Comparison of ENCODE assay signal across 17 cellular contexts in genomic region chrX:11609109-11609508, GRCh38. TPM values are rescaled to one million over a fixed set of nuclear protein-coding genes. Genes with fewer than 3 reads are reported as not detected.
DNase-seq lines count a peak whose midpoint lies in the region; ATAC-seq lines count a peak whose summit lies in the region.
"Had no signal": no experiment of that assay in that cellular context is flagged by ENCODE, and none has a peak within 500 bp of the region (broad histone marks: within the 10 kb centered on the region; RNA-seq: fewer than 3 reads in every experiment).

No MANE protein-coding gene starts in this region.

- ATAC-seq in GM18502 (IDR thresholded peaks at IDR 0.05; ENCODE audit: poor library complexity, unreplicated experiment) (peak; percentile 78), GM19043 (IDR thresholded peaks at IDR 0.05; ENCODE audit: low read depth, unreplicated experiment) (peak; percentile 79), HG02623 (IDR thresholded peaks at IDR 0.05; ENCODE audit: unreplicated experiment) (peak; percentile 60), HG03354 (IDR thresholded peaks at IDR 0.05; ENCODE audit: poor library complexity, severe bottlenecking, unreplicated experiment) (peak; percentile 74)
- ATAC-seq: heart right ventricle; stimulated activated effector memory CD8-positive, alpha-beta T cell treated with anti-CD3 and anti-CD28 coated beads, Interleukin-12 subunit alpha, Interleukin-12 subunit beta, amount 100 ng/mL, for 72 hours had no signal

- DNase-seq in posterior vena cava (ENCODE audit: low spot score) (no peak), NCI-H526 treated with DMSO at 0.1 percent for 48 hours (lab: John Stamatoyannopoulos, UW) (no peak), kidney glomerular epithelial cell (lab: John Stamatoyannopoulos, UW) (no peak), NCI-H1105 (lab: John Stamatoyannopoulos, UW) (no peak)
- DNase-seq: activated CD4-positive, alpha-beta memory T cell treated with anti-CD3 and anti-CD28 coated beads for 36 hours; activated T-cell treated with anti-CD3 and anti-CD28 coated beads, Interleukin-2, amount 50 U/mL, for 1 hour; DMS 273 treated with DMSO at 0.1 percent for 48 hours; heart right ventricle; NCI-H510A treated with DMSO at 0.1 percent for 48 hours; nucleus accumbens; Right ventricle myocardium superior; WERI-Rb-1 had no signal

- intact Hi-C loops in posterior vena cava (cut with DNase I), result no loop called here

RNA-seq across cellular contexts. Expression of gene ARHGAP6, which starts 56.6 kb away (rescaled TPM):
- 10 to 100 TPM; 19.6 to 20.2 TPM for total RNA-seq in posterior vena cava
- total RNA-seq: activated CD4-positive, alpha-beta memory T cell treated with anti-CD3 and anti-CD28 coated beads for 36 hours had no signal
